Comparison of ENCODE assay signal across 9 cellular contexts in genomic region chr3:65908588-65908987, GRCh38.
"Had no signal": no experiment of that assay in that cellular context is flagged by ENCODE, and none has a peak within 500 bp of the region (broad histone marks: within the 10 kb centered on the region; RNA-seq: fewer than 3 reads in every experiment).

No MANE protein-coding gene starts in this region.

- DNase-seq: GM23248, GOT3, H7, H9, HCEC 1CT, HFFc6 had no signal

- H2AFZ ChIP-seq: GM23248, GM23338 had no signal

- H3K4me2 ChIP-seq: GM23338 had no signal

- H3K9me3 ChIP-seq: HAP-1 had no signal

- ATAC-seq: GM23338, HCT116 had no signal

- H3K9ac ChIP-seq: GM23248 had no signal

- H3K4me3 ChIP-seq: GM23248, GM23338, HAP-1 had no signal

- H3K27ac ChIP-seq: GM23248 had no signal

- H3K36me3 ChIP-seq: HAP-1 had no signal
